ENCODE assay signal across 16 cellular contexts in the genomic region with DNA sequence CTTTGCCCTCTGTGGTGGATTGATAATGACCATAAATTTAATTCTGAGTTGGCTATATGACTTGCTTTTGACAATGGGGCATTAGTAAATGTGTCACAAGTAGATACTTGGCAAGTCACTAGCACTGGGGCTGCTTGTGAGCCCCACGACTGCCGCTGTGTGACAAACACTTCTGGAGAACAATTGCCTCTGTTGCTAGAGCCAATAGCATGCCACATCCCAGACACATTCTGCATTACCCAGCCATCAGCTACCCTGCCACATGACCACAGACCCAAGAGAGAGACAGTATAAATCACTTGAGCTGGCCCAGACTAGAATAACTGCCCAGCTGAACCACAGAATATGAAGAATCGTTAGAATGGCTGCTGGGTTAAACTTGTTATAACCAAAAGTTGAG.
DNase-seq lines count a peak whose midpoint lies in the region; ATAC-seq lines count a peak whose summit lies in the region.
"Had no signal": no experiment of that assay in that cellular context is flagged by ENCODE, and none has a peak within 500 bp of the region (broad histone marks: within the 10 kb centered on the region; RNA-seq: fewer than 3 reads in every experiment).

No MANE protein-coding gene starts in this region.

- peak in 42 of 58 donors; percentile 6 to 89 (median 58) for DNase-seq in anterior cingulate cortex (lab: John Stamatoyannopoulos, UW)
- peak in 34 of 51 donors; percentile 1 to 91 (median 50) for DNase-seq in hypothalamus (lab: John Stamatoyannopoulos, UW)
- DNase-seq in occipital lobe (lab: John Stamatoyannopoulos, UW) = peak; percentile 17
- no peak for DNase-seq in NCI-H2107 treated with DMSO at 0.1 percent for 48 hours (lab: John Stamatoyannopoulos, UW; ENCODE audit: unreplicated experiment)
- no peak for DNase-seq in NCI-H1105 (lab: John Stamatoyannopoulos, UW)
- DNase-seq: CD8-positive, alpha-beta memory T cell; KBM-7; NCI-H1105 treated with DMSO at 0.1 percent for 48 hours; NCI-H1694 treated with DMSO at 0.1 percent for 48 hours; NCI-H2227 treated with DMSO at 0.1 percent for 48 hours; NCI-H510A treated with DMSO at 0.1 percent for 48 hours; NCI-H774 had no signal

- ATAC-seq in HG03442 (IDR thresholded peaks at IDR 0.05; ENCODE audit: unreplicated experiment) (no peak), GM18511 (IDR thresholded peaks at IDR 0.05; ENCODE audit: unreplicated experiment) (no peak)
- ATAC-seq: HepG2, Right ventricle myocardium inferior had no signal

Comparison
In these comparisons a context has a peak if more than half of its experiments do, and no peak if none do; other contexts are left out.
1. DNase-seq: peak in anterior cingulate cortex (42 of 58), hypothalamus (34 of 51) and occipital lobe (single experiment); none in NCI-H2107 treated with DMSO at 0.1 percent for 48 hours (single experiment) and NCI-H1105 (single experiment).